In genomic region chr3:184620101-184620798, GRCh38 we compare ENCODE assay signal across 11 cellular contexts. TPM values are rescaled to one million over a fixed set of nuclear protein-coding genes. Genes with fewer than 3 reads are reported as not detected.
DNase-seq lines count a peak whose midpoint lies in the region; ATAC-seq and TF ChIP-seq lines count a peak whose summit lies in the region.
"Had no signal": no experiment of that assay in that cellular context is flagged by ENCODE, and none has a peak within 500 bp of the region (broad histone marks: within the 10 kb centered on the region; RNA-seq: fewer than 3 reads in every experiment).

No MANE protein-coding gene starts in this region.

- ATAC-seq in omental fat pad (ENCODE audit: low FRiP score) (peak; percentile 62), gastroesophageal sphincter (no peak)

- TF ChIP-seq CTCF in omental fat pad (IDR thresholded peaks at IDR 0.05) (no peak), gastroesophageal sphincter (IDR thresholded peaks at IDR 0.05) (no peak), suprapubic skin (IDR thresholded peaks at IDR 0.05) (no peak)

- H3K4me1 ChIP-seq in gastroesophageal sphincter (peaks cover 0 to 17% (median 4%) of the 10 kb centered on the region in 3 donors), suprapubic skin (peaks cover 16% of the 10 kb centered on the region)

- H3K27me3 ChIP-seq in gastroesophageal sphincter, result no peaks in the 10 kb centered on the region
- H3K27me3 ChIP-seq in suprapubic skin, result no peaks in the 10 kb centered on the region
- H3K27me3 ChIP-seq: right atrium auricular region had no signal

- no peak for TF ChIP-seq EP300 in gastroesophageal sphincter (IDR thresholded peaks at IDR 0.05)
- no peak for TF ChIP-seq EP300 in suprapubic skin (IDR thresholded peaks at IDR 0.05)

- peak; percentile 66 for DNase-seq in ELR (ENCODE audit: low read depth)
- peak; percentile 43 to 56 for DNase-seq in NCI-H526 (lab: John Stamatoyannopoulos, UW)
- DNase-seq in dermis microvascular lymphatic vessel endothelial cell (ENCODE audit: low read depth in 2 of 2), result peak; percentile 21 to 73
- no peak for DNase-seq in omental fat pad (ENCODE audit: low spot score)
- no peak for DNase-seq in suprapubic skin (ENCODE audit: low spot score in 2 of 2)
- no peak for DNase-seq in NCI-H146 treated with DMSO at 0.1 percent for 48 hours (lab: John Stamatoyannopoulos, UW; ENCODE audit: unreplicated experiment)
- DNase-seq: activated CD4-positive, alpha-beta T cell treated with anti-CD3 and anti-CD28 coated beads for 4 hours; cerebellar nuclear complex; NCI-H187 treated with DMSO at 0.1 percent for 48 hours had no signal

- H3K27ac ChIP-seq in gastroesophageal sphincter (no peak overlapping the region), suprapubic skin (no peak overlapping the region)
- H3K27ac ChIP-seq: right atrium auricular region had no signal

- TF ChIP-seq POLR2A in gastroesophageal sphincter (IDR thresholded peaks at IDR 0.05) (no peak), suprapubic skin (IDR thresholded peaks at IDR 0.05) (no peak)

- H3K9me3 ChIP-seq in gastroesophageal sphincter (no peaks in the 10 kb centered on the region), suprapubic skin (no peaks in the 10 kb centered on the region)
- H3K9me3 ChIP-seq: right atrium auricular region had no signal

- H3K36me3 ChIP-seq in gastroesophageal sphincter (no peaks in the 10 kb centered on the region), suprapubic skin (no peaks in the 10 kb centered on the region)
- H3K36me3 ChIP-seq: right atrium auricular region had no signal

- H3K4me3 ChIP-seq in gastroesophageal sphincter (no peak overlapping the region), suprapubic skin (no peak overlapping the region)
- H3K4me3 ChIP-seq: right atrium auricular region had no signal

- 77% methylated on average over 4 of the region's 5 CpGs; no CpG with 5 or more reads in 1 of the 2 donors for WGBS in gastroesophageal sphincter (ENCODE audit: low coverage in 1 of 2), 2 donors
- WGBS in suprapubic skin, result 88% methylated on average over 5 of the region's 5 CpGs

RNA-seq across cellular contexts. Expression of gene EPHB3, which starts 58.7 kb away (rescaled TPM):
- 0.13 and 0.25 TPM in 2 replicates for total RNA-seq in dermis microvascular lymphatic vessel endothelial cell
- total RNA-seq in omental fat pad, result 1 to 10 TPM in 3 of 4 donors, under 1 TPM in 1; 0.79 to 3.1 (median 2.1) TPM
- total RNA-seq in gastroesophageal sphincter, result 10 to 100 TPM in 1 of 4 donors, 1 to 10 TPM in 3; 3.1 to 10.6 (median 4.6) TPM
- 100 to 1,000 TPM in 2 of 4 donors, 10 to 100 TPM in 2; 84.5 to 152 (median 108) TPM for total RNA-seq in suprapubic skin

Comparison
In these comparisons a context has a peak if more than half of its experiments do, and no peak if none do; other contexts are left out.
1. DNase-seq: peak in ELR (single experiment), NCI-H526 (2 of 2) and dermis microvascular lymphatic vessel endothelial cell (2 of 2); none in omental fat pad (single experiment), suprapubic skin (0 of 2) and NCI-H146 treated with DMSO at 0.1 percent for 48 hours (single experiment).
2. RNA of gene EPHB3, which starts 58.7 kb away (total RNA-seq): 84.5 to 152 TPM in suprapubic skin; 3.1 to 10.6 TPM in gastroesophageal sphincter, 0.79 to 3.1 TPM in omental fat pad and 0.13 to 0.25 TPM in dermis microvascular lymphatic vessel endothelial cell; every median in the first group is over 4 times any median in the second.